20 cellular contexts compared by ENCODE assay signal in genomic region chr12:6386522-6386921, GRCh38. TPM values are rescaled to one million over a fixed set of nuclear protein-coding genes. Genes with fewer than 3 reads are reported as not detected.
DNase-seq lines count a peak whose midpoint lies in the region; ATAC-seq and TF ChIP-seq lines count a peak whose summit lies in the region.
"Had no signal": no experiment of that assay in that cellular context is flagged by ENCODE, and none has a peak within 500 bp of the region (broad histone marks: within the 10 kb centered on the region; RNA-seq: fewer than 3 reads in every experiment).

No MANE protein-coding gene starts in this region.

- DNase-seq in Caco-2 (no peak), fibroblast of lung (ENCODE audit: low read depth in 2 of 2) (no peak), cerebellar cortex (ENCODE audit: low spot score) (no peak), dermis blood vessel endothelial cell (no peak)
- DNase-seq: BE2C; CD4-positive, alpha-beta memory T cell; DMS 273 treated with DMSO at 0.1 percent for 48 hours; Kasumi-1; NCI-H1417 treated with DMSO at 0.1 percent for 48 hours; NCI-H2029 treated with DMSO at 0.1 percent for 48 hours; NCI-H524; SJCRH30 had no signal

- CTCF ChIA-PET in Caco-2 (lab: Charles Lee), result no interaction called here

- H4K20me1 ChIP-seq in fibroblast of lung (ENCODE audit: control insufficient read depth, extremely low read depth, insufficient read depth, low read length), result no peaks in the 10 kb centered on the region

- H3K4me3 Mint-ChIP-seq in Caco-2 (ENCODE audit: unreplicated experiment), result peak overlapping the region; percentile 48
- H3K4me3 Mint-ChIP-seq: CD4-positive, alpha-beta memory T cell had no signal

- peak overlapping the region; percentile 33 for H3K4me2 ChIP-seq in fibroblast of lung (ENCODE audit: extremely low read depth, insufficient read depth, low read length)

- no peaks in the 10 kb centered on the region for H3K27me3 Mint-ChIP-seq in Caco-2 (ENCODE audit: insufficient read depth, unreplicated experiment)

- H3K4me3 ChIP-seq in Caco-2 (ENCODE audit: low read depth, low read length) (no peak overlapping the region), fibroblast of lung (replicated peaks in 1 of 4; ENCODE audit: control extremely low read depth in 1 of 4, insufficient read depth in 1 of 4, low read depth in 3 of 4, low read length in 4 of 4) (no peak overlapping the region), stomach smooth muscle (ENCODE audit: low read length in 2 of 2) (no peak overlapping the region)
- H3K4me3 ChIP-seq: SJCRH30 had no signal

- H2AFZ ChIP-seq in fibroblast of lung (ENCODE audit: low read length), result no peak overlapping the region

- H3K27ac Mint-ChIP-seq in Caco-2 (ENCODE audit: unreplicated experiment), result peak overlapping the region; percentile 50
- H3K27ac Mint-ChIP-seq: CD4-positive, alpha-beta memory T cell had no signal

- no peak for TF ChIP-seq CTCF in Caco-2 (IDR thresholded peaks at IDR 0.05; ENCODE audit: insufficient read depth in 1 of 2, low read depth in 1 of 2, low read length in 1 of 2, severe bottlenecking in 1 of 2, unreplicated experiment in 1 of 2)
- TF ChIP-seq CTCF in VCaP (conservative IDR thresholded peaks at IDR 0.05), result no peak
- TF ChIP-seq CTCF in fibroblast of lung (conservative IDR thresholded peaks at IDR 0.05 in 1 of 2, IDR thresholded peaks at IDR 0.05 in 1 of 2; ENCODE audit: low read depth in 1 of 2, low read length in 2 of 2), result no peak

- POLR2A ChIA-PET in Caco-2 (lab: Charles Lee), result no interaction called here

- H3K27me3 ChIP-seq in Caco-2 (replicated peaks; ENCODE audit: control insufficient read depth, insufficient read depth, low read length) (no peaks in the 10 kb centered on the region), fibroblast of lung (ENCODE audit: control insufficient read depth, insufficient read depth, low read length) (no peaks in the 10 kb centered on the region), stomach smooth muscle (ENCODE audit: control insufficient read depth in 1 of 2, insufficient read depth in 2 of 2, low read length in 2 of 2) (no peaks in the 10 kb centered on the region)
- H3K27me3 ChIP-seq: BE2C, SJCRH30 had no signal

- intact Hi-C loops in Caco-2 (cut with micrococcal nuclease; ENCODE audit: unreplicated experiment), result no loop called here

- ATAC-seq in GM18858 (IDR thresholded peaks at IDR 0.05; ENCODE audit: unreplicated experiment), result no peak
- no peak for ATAC-seq in GM21526 (IDR thresholded peaks at IDR 0.05; ENCODE audit: low FRiP score, unreplicated experiment)

- H3K36me3 ChIP-seq in Caco-2 (ENCODE audit: control insufficient read depth, insufficient read depth, low read length), result peaks cover 11% of the 10 kb centered on the region
- H3K36me3 ChIP-seq in fibroblast of lung (ENCODE audit: control insufficient read depth, insufficient read depth, low read length), result peaks cover 20% of the 10 kb centered on the region
- peaks cover 38 to 40% of the 10 kb centered on the region in 2 donors for H3K36me3 ChIP-seq in stomach smooth muscle (ENCODE audit: control insufficient read depth in 2 of 2, insufficient read depth in 2 of 2, low read length in 2 of 2)
- H3K36me3 ChIP-seq: BE2C had no signal

- TSS peak; percentile 26 for BruUV-seq in Caco-2 (replicated peaks; lab: Mats Ljungman, UMichigan)

- H3K9me3 ChIP-seq in Caco-2, result no peaks in the 10 kb centered on the region
- no peaks in the 10 kb centered on the region for H3K9me3 ChIP-seq in fibroblast of lung (ENCODE audit: control insufficient read depth, insufficient read depth, low read depth, low read length)
- H3K9me3 ChIP-seq in stomach smooth muscle (ENCODE audit: control insufficient read depth in 2 of 2, low read length in 2 of 2), result no peaks in the 10 kb centered on the region
- H3K9me3 ChIP-seq: BE2C, SJCRH30 had no signal

- peaks cover 19% of the 10 kb centered on the region for H3K79me2 ChIP-seq in fibroblast of lung (ENCODE audit: control insufficient read depth, insufficient read depth, low read length)

- H3K4me1 ChIP-seq in Caco-2, result peaks cover 25% of the 10 kb centered on the region
- H3K4me1 ChIP-seq in fibroblast of lung (ENCODE audit: control insufficient read depth, extremely low read depth, insufficient read depth, low read length), result peaks cover 19% of the 10 kb centered on the region
- H3K4me1 ChIP-seq in stomach smooth muscle (ENCODE audit: control insufficient read depth, insufficient read depth, low read length), result peaks cover 55% of the 10 kb centered on the region
- H3K4me1 ChIP-seq: BE2C, SJCRH30 had no signal

- peaks cover 22% of the 10 kb centered on the region for H3K4me1 Mint-ChIP-seq in Caco-2 (ENCODE audit: low read depth, unreplicated experiment)

- H3K9me3 Mint-ChIP-seq in Caco-2 (ENCODE audit: unreplicated experiment), result no peaks in the 10 kb centered on the region

- peaks cover 77% of the 10 kb centered on the region for H3K36me3 Mint-ChIP-seq in Caco-2 (ENCODE audit: insufficient read depth, unreplicated experiment)
- H3K36me3 Mint-ChIP-seq: CD4-positive, alpha-beta memory T cell had no signal

- H3K9ac ChIP-seq in fibroblast of lung (ENCODE audit: insufficient read depth, low read length) (no peak overlapping the region), stomach smooth muscle (ENCODE audit: low read length in 2 of 2) (peak overlapping the region; percentile 7 to 32)

- H3K27ac ChIP-seq in VCaP (peak overlapping the region; percentile 97; the same call in 1 of the 2 replicates), fibroblast of lung (ENCODE audit: insufficient read depth, low read length) (no peak overlapping the region), stomach smooth muscle (ENCODE audit: low read length) (no peak overlapping the region)
- H3K27ac ChIP-seq: SJCRH30 had no signal

RNA-seq across cellular contexts. Expression of gene LTBR, which starts 2.6 kb away (rescaled TPM):
- 194 and 197 TPM in 2 replicates for total RNA-seq in Caco-2 (2022)
- total RNA-seq in fibroblast of lung, result 60.6 and 78.4 TPM in 2 replicates
- polyA plus RNA-seq in fibroblast of lung, result 45.8 and 55.7 TPM in 2 replicates
- polyA plus RNA-seq in fibroblast of lung (2012), result 81.9 and 99.1 TPM in 2 replicates
- 78.7 and 105 TPM in 2 replicates for polyA minus RNA-seq in fibroblast of lung (ENCODE audit: low replicate concordance)
- 46.4 and 74.0 TPM in 2 replicates for total RNA-seq in dermis blood vessel endothelial cell
- polyA plus RNA-seq: CD4-positive, alpha-beta memory T cell had no signal

RNA-seq across cellular contexts. Expression of gene SCNN1A, which starts 11.2 kb away (rescaled TPM):
- 52.6 and 53.5 TPM in 2 replicates for total RNA-seq in Caco-2 (2022)
- under 0.01 and 0.26 TPM in 2 replicates for total RNA-seq in fibroblast of lung
- polyA plus RNA-seq in fibroblast of lung, result 0.05 and 0.08 TPM in 2 replicates
- polyA plus RNA-seq in fibroblast of lung (2012), result 0.13 and 0.29 TPM in 2 replicates
- polyA minus RNA-seq in fibroblast of lung (ENCODE audit: low replicate concordance), result not detected in 2 replicates
- 1.5 and 7.1 TPM in 2 replicates for total RNA-seq in dermis blood vessel endothelial cell
- total RNA-seq: RPMI7951, SJCRH30 had no signal

RNA-seq across cellular contexts. Expression of gene TNFRSF1A, which starts 44.6 kb away (rescaled TPM):
- 79.0 and 79.4 TPM in 2 replicates for total RNA-seq in Caco-2 (2022)
- 141 and 157 TPM in 2 replicates for total RNA-seq in fibroblast of lung
- 182 and 257 TPM in 2 replicates for polyA plus RNA-seq in fibroblast of lung
- polyA plus RNA-seq in fibroblast of lung (2012), result 146 and 182 TPM in 2 replicates
- 357 and 498 TPM in 2 replicates for polyA minus RNA-seq in fibroblast of lung (ENCODE audit: low replicate concordance)
- 58.9 and 67.6 TPM in 2 replicates for total RNA-seq in dermis blood vessel endothelial cell

RNA-seq across cellular contexts. Expression of gene CD27, which starts 58.2 kb away (rescaled TPM):
- total RNA-seq in Caco-2 (2022) (not detected in 2 replicates), fibroblast of lung (0.17 TPM in 1 of 2 replicates, not detected in the other), dermis blood vessel endothelial cell (not detected in 2 replicates)
- 0.06 and 0.07 TPM in 2 replicates for polyA plus RNA-seq in fibroblast of lung
- polyA plus RNA-seq in fibroblast of lung (2012), result 0.28 and 0.48 TPM in 2 replicates
- not detected in 2 replicates for polyA minus RNA-seq in fibroblast of lung (ENCODE audit: low replicate concordance)
- total RNA-seq: Daoy, H4, RPMI7951 had no signal
- polyA plus RNA-seq: AG04450 had no signal
